ENCODE assay signal across 16 cellular contexts in genomic region chr5:65012411-65012972, GRCh38.
"Had no signal": no experiment of that assay in that cellular context is flagged by ENCODE, and none has a peak within 500 bp of the region (broad histone marks: within the 10 kb centered on the region; RNA-seq: fewer than 3 reads in every experiment).

No MANE protein-coding gene starts in this region.

- H3K4me1 ChIP-seq: upper lobe of left lung had no signal

- H3K9me3 ChIP-seq: right atrium auricular region, upper lobe of left lung had no signal

- ATAC-seq: left ventricle myocardium superior, natural killer cell had no signal

- DNase-seq: activated CD4-positive, alpha-beta T cell treated with anti-CD3 and anti-CD28 coated beads, Interleukin-2, amount 50 U/mL, for 1 hour; activated CD8-positive, alpha-beta memory T cell treated with anti-CD3 and anti-CD28 coated beads for 24 hours; activated naive CD4-positive, alpha-beta T cell; aorta; cerebellar nuclear complex; effector CD8-positive, alpha-beta T cell; glutamatergic neuron; hypothalamus; kidney; left ventricle myocardium superior; mesendoderm; natural killer cell; posterior cingulate gyrus; small intestine; upper lobe of left lung had no signal

- H3K4me3 ChIP-seq: right atrium auricular region, upper lobe of left lung had no signal

- H3K36me3 ChIP-seq: right atrium auricular region, upper lobe of left lung had no signal

- H3K27me3 ChIP-seq: right atrium auricular region, upper lobe of left lung had no signal

- H3K27ac ChIP-seq: right atrium auricular region, upper lobe of left lung had no signal
